In the genomic region with DNA sequence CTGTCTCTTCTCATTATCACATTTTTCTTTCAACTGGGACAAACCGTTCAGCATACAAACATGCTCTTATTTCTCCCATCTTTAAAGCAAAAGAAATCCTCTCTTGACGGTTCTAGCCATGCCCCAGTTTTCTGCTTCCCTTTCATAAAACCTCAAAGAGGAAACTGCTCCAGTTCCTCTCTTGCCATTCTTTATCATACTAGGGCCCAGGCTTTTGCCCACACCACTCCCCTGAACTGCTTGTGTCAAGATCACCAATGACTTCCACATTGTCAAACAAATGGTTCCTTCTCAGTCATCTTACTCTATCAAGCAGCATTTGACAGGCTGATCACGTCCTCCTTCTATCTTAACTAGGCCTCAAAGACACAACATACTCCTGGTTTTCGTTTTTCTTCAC, we compare ENCODE assay signal across 1 cellular context.
TF ChIP-seq lines count a peak whose summit lies in the region.

No MANE protein-coding gene starts in this region.

TF ChIP-seq in K562, 482 proteins besides CTCF, POLR2A, EP300 and RAD21 (continued from another document):
- TF ChIP-seq ARID4B (CRISPR knock-in tag; IDR thresholded peaks at IDR 0.05) (no peak), SPI1 (IDR thresholded peaks at IDR 0.05; ENCODE audit: borderline replicate concordance, low read depth, low read length) (peak; percentile 52; the same call in 1 of the 2 replicates)
